In the genomic region with DNA sequence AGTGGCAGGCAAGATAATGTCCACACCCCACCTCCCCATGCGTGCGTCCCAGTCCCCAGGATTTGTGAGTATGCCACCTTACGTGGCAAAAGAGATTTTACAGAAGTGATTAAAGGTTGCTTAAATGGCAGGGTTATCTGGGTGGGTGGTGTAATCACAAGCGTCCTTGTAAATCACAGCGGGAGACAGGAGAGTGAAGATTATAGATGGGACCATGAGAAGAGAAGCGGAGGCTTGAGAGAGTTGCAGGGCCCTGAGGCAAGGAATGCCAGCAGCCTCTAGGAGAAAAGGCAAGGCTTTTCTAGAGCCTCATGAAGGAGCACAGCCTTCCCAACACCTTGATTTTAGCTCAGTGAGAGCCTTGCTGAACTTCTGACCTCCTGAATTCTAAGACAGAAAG, we compare ENCODE assay signal across 25 cellular contexts. TPM values are rescaled to one million over a fixed set of nuclear protein-coding genes. Genes with fewer than 3 reads are reported as not detected.
DNase-seq lines count a peak whose midpoint lies in the region; ATAC-seq, FAIRE-seq and TF ChIP-seq lines count a peak whose summit lies in the region.
"Had no signal": no experiment of that assay in that cellular context is flagged by ENCODE, and none has a peak within 500 bp of the region (broad histone marks: within the 10 kb centered on the region; RNA-seq: fewer than 3 reads in every experiment).

No MANE protein-coding gene starts in this region.

- H3K9me2 ChIP-seq in GM23338 (ENCODE audit: insufficient read depth), result 0 out of 2 replicates have a peak, but pooled peaks cover 3% of the 10 kb centered on the region

- H3K4me1 Mint-ChIP-seq in GM23338 (peaks cover 22% of the 10 kb centered on the region), nephron progenitor cell (peaks cover 15% of the 10 kb centered on the region)
- peaks cover 16% of the 10 kb centered on the region for H3K4me1 Mint-ChIP-seq in activated T-helper 17 cell treated with anti-CD3 and anti-CD28 coated beads, Interleukin-2, amount 50 U/mL, for 72 hours

- H3K9ac ChIP-seq in HepG2 (ENCODE audit: insufficient read depth, low read depth, low read length), result no peak overlapping the region
- H3K9ac ChIP-seq: BLaER1 treated with 17β-estradiol and CSF1 and Interleukin-3, amounts not matched to agents 10 nM and 100 nM had no signal

- H3K9me3 Mint-ChIP-seq in GM23338, result no peaks in the 10 kb centered on the region
- no peaks in the 10 kb centered on the region for H3K9me3 Mint-ChIP-seq in activated T-helper 17 cell treated with anti-CD3 and anti-CD28 coated beads, Interleukin-2, amount 50 U/mL, for 72 hours
- no peaks in the 10 kb centered on the region for H3K9me3 Mint-ChIP-seq in nephron progenitor cell
- H3K9me3 Mint-ChIP-seq: CD4-positive, alpha-beta T cell had no signal

- H3K27ac Mint-ChIP-seq in GM23338 (no peak overlapping the region; the same call in 1 of the 2 replicates), nephron progenitor cell (peak overlapping the region; percentile 86)
- H3K27ac Mint-ChIP-seq in activated T-helper 17 cell treated with anti-CD3 and anti-CD28 coated beads, Interleukin-2, amount 50 U/mL, for 72 hours, result peak overlapping the region; percentile 50
- H3K27ac Mint-ChIP-seq: CD4-positive, alpha-beta T cell had no signal

- no peak for TF ChIP-seq EP300 in HepG2 (IDR thresholded peaks at IDR 0.05; ENCODE audit: low read depth in 2 of 2, low read length in 2 of 2)
- no peak for TF ChIP-seq EP300 in HepG2 (CRISPR knock-in tag; IDR thresholded peaks at IDR 0.05; ENCODE audit: borderline replicate concordance)

- no peak for TF ChIP-seq RAD21 in HepG2 (CRISPR knock-in tag; IDR thresholded peaks at IDR 0.05)

- peak; percentile 66 for ATAC-seq in GM23338
- ATAC-seq in activated T-helper 17 cell treated with anti-CD3 and anti-CD28 coated beads, Interleukin-2, amount 50 U/mL, for 72 hours (replicated peaks), result no peak
- no peak for ATAC-seq in HepG2
- ATAC-seq in HG03095 (IDR thresholded peaks at IDR 0.05; ENCODE audit: unreplicated experiment), result no peak
- ATAC-seq: Panc1, SK-N-SH treated with all-trans-retinoic acid at 6 μM for 48 hours had no signal

- intact Hi-C loops in HepG2 (cut with micrococcal nuclease; ENCODE audit: unreplicated experiment), result no loop called here

- BruUV-seq in HepG2 (replicated peaks; lab: Mats Ljungman, UMichigan), result no TSS peak

- no peaks in the 10 kb centered on the region for H3K27me3 ChIP-seq in GM23338 (ENCODE audit: insufficient read depth)
- no peaks in the 10 kb centered on the region; a peak in 1 of 5 replicates for H3K27me3 ChIP-seq in HepG2 (ENCODE audit: control insufficient read depth in 1 of 2, insufficient read depth in 2 of 2, low read length in 2 of 2)
- H3K27me3 ChIP-seq: BLaER1 treated with 17β-estradiol and CSF1 and Interleukin-3, amounts not matched to agents 10 nM and 100 nM had no signal

- no peak for TF ChIP-seq POLR2A in HepG2 (IDR thresholded peaks at IDR 0.05; ENCODE audit: insufficient read depth in 1 of 2, low read depth in 2 of 2, low read length in 2 of 2)

- CTCF ChIA-PET in HepG2 (lab: Yijun Ruan, JAX; ENCODE audit: low intra/inter-chr PET ratio, low total read pairs), result no interaction called here

- POLR2A ChIA-PET in HepG2 (lab: Yijun Ruan, JAX), result no interaction called here

- H3K27ac ChIP-seq in GM23338 (ENCODE audit: low read depth) (no peak overlapping the region; the same call in 1 of the 2 replicates), HepG2 (ENCODE audit: extremely low read length, insufficient read depth, low read length) (no peak overlapping the region)
- H3K27ac ChIP-seq: HL-60 had no signal

- H3K36me3 ChIP-seq in GM23338 (ENCODE audit: insufficient read depth) (0 out of 2 replicates have a peak, but pooled peaks cover 4% of the 10 kb centered on the region), HepG2 (replicated peaks in 1 of 2; ENCODE audit: control insufficient read depth in 1 of 2, insufficient read depth in 2 of 2, low read length in 2 of 2) (peaks cover 5 to 16% of the 10 kb centered on the region in 2 experiments; a peak in 2 of 5 replicates)

- TF ChIP-seq CTCF in GM23338 (conservative IDR thresholded peaks at IDR 0.05; ENCODE audit: low read depth in 2 of 2), result no peak
- TF ChIP-seq CTCF in HepG2 (CRISPR knock-in tag; IDR thresholded peaks at IDR 0.05), result no peak
- no peak for TF ChIP-seq CTCF in nephron progenitor cell (IDR thresholded peaks at IDR 0.05)

- no peak overlapping the region for H3K4me3 ChIP-seq in GM23338
- no peak overlapping the region for H3K4me3 ChIP-seq in HepG2 (replicated peaks in 1 of 3; ENCODE audit: insufficient read depth in 1 of 3, low read depth in 2 of 3, low read length in 3 of 3)
- H3K4me3 ChIP-seq: BLaER1 treated with 17β-estradiol and CSF1 and Interleukin-3, amounts not matched to agents 10 nM and 100 nM had no signal

- H3K4me3 Mint-ChIP-seq in GM23338 (no peak overlapping the region), nephron progenitor cell (no peak overlapping the region)
- no peak overlapping the region for H3K4me3 Mint-ChIP-seq in activated T-helper 17 cell treated with anti-CD3 and anti-CD28 coated beads, Interleukin-2, amount 50 U/mL, for 72 hours
- H3K4me3 Mint-ChIP-seq: CD4-positive, alpha-beta T cell had no signal

- in situ Hi-C loops in HepG2 (cut with HindIII; ENCODE audit: extremely low pct_ligation_motif_present, low pct_unique_long_range_greater_than_20kb), result no loop called here

- WGBS in HepG2 (ENCODE audit: low lambda C conversion rate), result over 99% methylated on average over 6 of the region's 6 CpGs

- no peaks in the 10 kb centered on the region for H3K9me3 ChIP-seq in HepG2 (ENCODE audit: low read length)
- H3K9me3 ChIP-seq: BLaER1 treated with 17β-estradiol and CSF1 and Interleukin-3, amounts not matched to agents 10 nM and 100 nM had no signal

- H3K79me2 ChIP-seq in GM23338 (replicated peaks; ENCODE audit: insufficient read depth) (peaks cover 100% of the 10 kb centered on the region), HepG2 (ENCODE audit: insufficient read depth, low read length) (peaks cover 67% of the 10 kb centered on the region)

- H3K4me1 ChIP-seq in GM23338 (ENCODE audit: insufficient read depth) (peaks cover 9% of the 10 kb centered on the region), HepG2 (ENCODE audit: insufficient read depth, low read length) (peaks cover 13% of the 10 kb centered on the region)

- H3F3A ChIP-seq in GM23338 (replicated peaks; ENCODE audit: low read depth), result 0 out of 2 replicates have a peak, but pooled peaks cover 2% of the 10 kb centered on the region

- H4K20me1 ChIP-seq in GM23338 (replicated peaks; ENCODE audit: insufficient read depth) (peaks cover 42% of the 10 kb centered on the region), HepG2 (ENCODE audit: insufficient read depth, low read length) (peaks cover 33% of the 10 kb centered on the region)

- no peak overlapping the region for H2AFZ ChIP-seq in GM23338
- H2AFZ ChIP-seq in HepG2 (ENCODE audit: low read length), result no peak overlapping the region

- no peak for DNase-seq in GM23338 (ENCODE audit: low spot score)
- DNase-seq in HepG2 (ENCODE audit: low spot score), result no peak
- no peak for DNase-seq in nephron progenitor cell
- DNase-seq in NCI-H1417 (lab: John Stamatoyannopoulos, UW), result no peak
- DNase-seq in HCEC 1CT, result no peak
- DNase-seq in SHP77 (lab: John Stamatoyannopoulos, UW), result no peak
- DNase-seq: AML-193; CD4-positive, alpha-beta T cell; H7; KBM-7; MV-4-11; NCI-H1105; NCI-H146; NCI-H2029; NCI-H446 treated with DMSO at 0.1 percent for 48 hours; NCI-H526 had no signal

- H3K4me2 ChIP-seq in GM23338 (no peak overlapping the region), HepG2 (ENCODE audit: low read depth, low read length) (no peak overlapping the region)
- H3K4me2 ChIP-seq: BLaER1 treated with 17β-estradiol and CSF1 and Interleukin-3, amounts not matched to agents 10 nM and 100 nM had no signal

- H3K27me3 Mint-ChIP-seq in GM23338 (ENCODE audit: insufficient read depth, low read depth, poor library complexity) (no peaks in the 10 kb centered on the region), nephron progenitor cell (ENCODE audit: low read depth, poor library complexity) (no peaks in the 10 kb centered on the region)
- no peaks in the 10 kb centered on the region for H3K27me3 Mint-ChIP-seq in activated T-helper 17 cell treated with anti-CD3 and anti-CD28 coated beads, Interleukin-2, amount 50 U/mL, for 72 hours
- H3K27me3 Mint-ChIP-seq: CD4-positive, alpha-beta T cell had no signal

- H3K36me3 Mint-ChIP-seq in GM23338 (ENCODE audit: low read depth) (no peaks in the 10 kb centered on the region), nephron progenitor cell (ENCODE audit: low read depth) (peaks cover 44% of the 10 kb centered on the region)
- H3K36me3 Mint-ChIP-seq in activated T-helper 17 cell treated with anti-CD3 and anti-CD28 coated beads, Interleukin-2, amount 50 U/mL, for 72 hours (ENCODE audit: low read depth), result peaks cover 41% of the 10 kb centered on the region

- FAIRE-seq in HepG2 (lab: Jason Lieb, UNC), result no peak
- FAIRE-seq: A204.1, D721Med, GM18507 had no signal

RNA-seq across cellular contexts. Expression of gene ZRANB1, which starts 10.2 kb away (rescaled TPM):
- 26.7 and 27.8 TPM in 2 replicates for total RNA-seq in GM23338 (2014; rRNA removed; shearing (Covaris generic))
- polyA plus RNA-seq in GM23338 (2016; fragmentation: Nextera tagmentation; extraction: Ambion mirVana), result 2.6 and 4.2 TPM in 2 replicates
- 1 to 10 TPM; 7.9 to 8.7 TPM for total RNA-seq in activated T-helper 17 cell treated with anti-CD3 and anti-CD28 coated beads, Interleukin-2, amount 50 U/mL, for 72 hours
- total RNA-seq in HepG2 (2016; rRNA removed; fragmentation: Illumina TruSeq; extraction: Trizol), result 19.6 and 20.7 TPM in 2 replicates
- total RNA-seq in HepG2 (2016; cell fraction: cytosol; rRNA removed; fragmentation: Illumina TruSeq; extraction: Trizol; ENCODE audit: low read depth), result 38.1 and 44.9 TPM in 2 replicates
- 19.4 and 21.1 TPM in 2 replicates for total RNA-seq in HepG2 (2016; cell fraction: insoluble cytoplasmic fraction; rRNA removed; fragmentation: Illumina TruSeq; extraction: Trizol)
- total RNA-seq in HepG2 (2016; cell fraction: membrane; rRNA removed; fragmentation: Illumina TruSeq; extraction: Trizol), result 26.2 and 28.8 TPM in 2 replicates
- total RNA-seq in HepG2 (2016; cell fraction: nucleus; rRNA removed; fragmentation: Illumina TruSeq; extraction: Trizol), result 22.1 and 22.3 TPM in 2 replicates
- 9.6 and 10.3 TPM in 2 replicates for polyA plus RNA-seq in HepG2 (2011; rRNA removed)
- polyA plus RNA-seq in HepG2 (2011; cell fraction: cytosol; rRNA removed), result 5.2 and 8.8 TPM in 2 replicates
- polyA plus RNA-seq in HepG2 (2011; cell fraction: nucleus; rRNA removed), result 4.3 and 5.7 TPM in 2 replicates
- polyA plus RNA-seq in HepG2 (2012), result 13.8 and 15.9 TPM in 2 replicates
- polyA plus RNA-seq in HepG2 (2016; cell fraction: cytosol; fragmentation: Illumina TruSeq; extraction: Trizol; ENCODE audit: low read depth), result 2.2 and 2.6 TPM in 2 replicates
- 15.8 and 16.5 TPM in 2 replicates for polyA plus RNA-seq in HepG2 (2016; cell fraction: insoluble cytoplasmic fraction; fragmentation: Illumina TruSeq; extraction: Trizol; ENCODE audit: low read depth)
- polyA plus RNA-seq in HepG2 (2016; cell fraction: membrane; fragmentation: Illumina TruSeq; extraction: Trizol; ENCODE audit: low read depth), result 7.6 and 8.4 TPM in 2 replicates
- polyA plus RNA-seq in HepG2 (2016; cell fraction: nucleus; fragmentation: Illumina TruSeq; extraction: Trizol; ENCODE audit: insufficient read depth, low read depth), result 18.8 and 21.5 TPM in 2 replicates
- 14.9 and 19.7 TPM in 2 replicates for polyA minus RNA-seq in HepG2 (2011; rRNA and poly(A)+ RNA removed; ENCODE audit: low replicate concordance)
- polyA minus RNA-seq in HepG2 (2011; cell fraction: cytosol; rRNA and poly(A)+ RNA removed), result 15.5 and 21.6 TPM in 2 replicates
- polyA minus RNA-seq in HepG2 (2011; cell fraction: nucleus; rRNA and poly(A)+ RNA removed), result 30.3 and 31.8 TPM in 2 replicates
